ENCODE assay signal across 2 cellular contexts in the genomic region with DNA sequence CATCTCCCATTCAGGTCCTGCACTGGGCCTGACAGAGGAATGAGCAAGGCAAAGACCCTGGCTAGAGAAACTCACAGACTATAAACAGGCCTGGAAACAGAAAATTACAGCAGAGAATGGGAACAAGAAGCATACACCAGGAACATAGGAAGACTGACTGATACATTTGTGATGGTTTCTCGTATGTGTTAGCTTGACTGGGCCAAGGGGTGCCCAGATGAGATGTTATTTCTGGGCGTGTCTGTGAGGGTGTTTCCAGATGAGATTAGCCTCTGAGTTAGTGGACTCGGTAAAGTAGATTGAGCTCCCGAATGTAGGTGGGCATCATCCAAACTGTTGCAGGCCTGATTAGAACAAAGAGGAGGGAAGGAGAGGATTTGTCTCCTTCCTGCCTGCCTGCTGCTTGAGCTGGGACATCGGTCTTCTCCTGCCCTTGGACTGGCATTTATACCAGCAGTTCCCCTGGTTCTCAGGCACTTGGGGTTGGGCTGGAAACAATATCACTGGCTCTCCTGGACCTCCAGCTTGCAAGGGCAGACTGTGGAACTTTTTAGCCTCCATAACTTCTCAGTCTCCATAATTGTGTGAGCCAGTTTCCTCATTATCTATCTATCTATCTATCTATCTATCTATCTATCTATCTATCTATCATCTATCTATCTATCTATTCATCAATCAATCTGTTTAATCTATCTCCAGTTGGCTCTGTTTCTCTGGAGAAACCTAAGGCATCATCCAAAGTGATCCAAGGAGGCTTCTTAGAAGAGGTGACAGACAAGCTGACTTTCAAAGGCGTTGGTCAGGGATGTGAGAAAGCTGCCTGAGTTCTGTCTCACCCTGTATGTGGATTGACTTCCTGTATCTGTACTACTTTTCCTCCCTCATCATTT.
TF ChIP-seq lines count a peak whose summit lies in the region.

No MANE protein-coding gene starts in this region.

TF ChIP-seq in IMR-90, 13 proteins besides CTCF, POLR2A, EP300 and RAD21:
- TF ChIP-seq, protein P1, sequence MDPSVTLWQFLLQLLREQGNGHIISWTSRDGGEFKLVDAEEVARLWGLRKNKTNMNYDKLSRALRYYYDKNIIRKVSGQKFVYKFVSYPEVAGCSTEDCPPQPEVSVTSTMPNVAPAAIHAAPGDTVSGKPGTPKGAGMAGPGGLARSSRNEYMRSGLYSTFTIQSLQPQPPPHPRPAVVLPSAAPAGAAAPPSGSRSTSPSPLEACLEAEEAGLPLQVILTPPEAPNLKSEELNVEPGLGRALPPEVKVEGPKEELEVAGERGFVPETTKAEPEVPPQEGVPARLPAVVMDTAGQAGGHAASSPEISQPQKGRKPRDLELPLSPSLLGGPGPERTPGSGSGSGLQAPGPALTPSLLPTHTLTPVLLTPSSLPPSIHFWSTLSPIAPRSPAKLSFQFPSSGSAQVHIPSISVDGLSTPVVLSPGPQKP (IDR thresholded peaks at IDR 0.05; ENCODE audit: borderline replicate concordance, low read depth, low read length): no peak
- TF ChIP-seq RCOR1 (IDR thresholded peaks at IDR 0.05; ENCODE audit: insufficient replicate concordance, low read length): no peak
- TF ChIP-seq CEBPB (IDR thresholded peaks at IDR 0.05; ENCODE audit: low read depth, low read length): no peak
- TF ChIP-seq MAZ (IDR thresholded peaks at IDR 0.05; ENCODE audit: borderline replicate concordance, low read depth, low read length): no peak
- no peak for TF ChIP-seq NFE2L2 (IDR thresholded peaks at IDR 0.05; ENCODE audit: low read depth, low read length)
- TF ChIP-seq SMC3 (IDR thresholded peaks at IDR 0.05; ENCODE audit: low read depth, low read length): no peak
- TF ChIP-seq, protein P2, sequence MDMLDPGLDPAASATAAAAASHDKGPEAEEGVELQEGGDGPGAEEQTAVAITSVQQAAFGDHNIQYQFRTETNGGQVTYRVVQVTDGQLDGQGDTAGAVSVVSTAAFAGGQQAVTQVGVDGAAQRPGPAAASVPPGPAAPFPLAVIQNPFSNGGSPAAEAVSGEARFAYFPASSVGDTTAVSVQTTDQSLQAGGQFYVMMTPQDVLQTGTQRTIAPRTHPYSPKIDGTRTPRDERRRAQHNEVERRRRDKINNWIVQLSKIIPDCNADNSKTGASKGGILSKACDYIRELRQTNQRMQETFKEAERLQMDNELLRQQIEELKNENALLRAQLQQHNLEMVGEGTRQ (IDR thresholded peaks at IDR 0.05; ENCODE audit: low read depth, low read length): no peak
- no peak for TF ChIP-seq RFX5 (IDR thresholded peaks at IDR 0.05; ENCODE audit: low read depth, low read length)
- TF ChIP-seq MAFK (IDR thresholded peaks at IDR 0.05; ENCODE audit: low read depth, low read length): no peak
- TF ChIP-seq FOS (IDR thresholded peaks at IDR 0.05; ENCODE audit: low read depth, low read length): no peak
- no peak for TF ChIP-seq BHLHE40 (IDR thresholded peaks at IDR 0.05; ENCODE audit: low read depth, low read length)
- TF ChIP-seq CHD1 (IDR thresholded peaks at IDR 0.05; ENCODE audit: low read depth, low read length): no peak
- no peak for TF ChIP-seq MXI1 (IDR thresholded peaks at IDR 0.05; ENCODE audit: borderline replicate concordance, low read depth, low read length)

TF ChIP-seq in K562, 482 proteins besides CTCF, POLR2A, EP300 and RAD21:
- no peak for TF ChIP-seq NFATC3 (IDR thresholded peaks at IDR 0.05)
- TF ChIP-seq EHMT2 (IDR thresholded peaks at IDR 0.05): no peak
- no peak for TF ChIP-seq CBX8 (IDR thresholded peaks at IDR 0.05; ENCODE audit: borderline replicate concordance, extremely low read depth, low read depth, low read length, poor library complexity, severe bottlenecking)
- peak; percentile 65 for TF ChIP-seq ZNF766 (CRISPR knock-in tag; conservative IDR thresholded peaks at IDR 0.05)
- TF ChIP-seq CREB3L1 (IDR thresholded peaks at IDR 0.05; ENCODE audit: borderline replicate concordance, low read depth): no peak
- peak; percentile 95 for TF ChIP-seq DACH1 (IDR thresholded peaks at IDR 0.05; ENCODE audit: partially characterized antibody)
- TF ChIP-seq NCOR1 (IDR thresholded peaks at IDR 0.05): no peak
